In genomic region chr12:132489602-132490239, GRCh38 we compare ENCODE assay signal across 8 cellular contexts. TPM values are rescaled to one million over a fixed set of nuclear protein-coding genes. Genes with fewer than 3 reads are reported as not detected.
DNase-seq lines count a peak whose midpoint lies in the region; ATAC-seq and TF ChIP-seq lines count a peak whose summit lies in the region.

FBRSL1 (plus strand) TSS chr12:132490151.

- peaks cover 38% of the 10 kb centered on the region for H3K4me1 Mint-ChIP-seq in T-helper 2 cell treated with Interferon-gamma antibody and Interleukin-4, amounts not matched to agents 5 μg/mL and 100 μg/mL, for 36 hours (ENCODE audit: low read depth)

- intact Hi-C loops in right cardiac atrium (cut with DNase I): loop anchor here in 1 of 4 donors (10.0 kb wide), 1 partner anchor 105 kb away; no protein-coding TSS in a partner anchor

- WGBS in right cardiac atrium: under 1% methylated on average over 80 of the region's 90 CpGs
- 2% methylated on average over 89 of the region's 90 CpGs for whole genome bisulfite sequencing in urinary bladder

- no peaks in the 10 kb centered on the region for H3K9me3 ChIP-seq in right cardiac atrium (ENCODE audit: control insufficient read depth, low read length)

- H3K27ac Mint-ChIP-seq in T-helper 2 cell treated with Interferon-gamma antibody and Interleukin-4, amounts not matched to agents 5 μg/mL and 100 μg/mL, for 36 hours: peak within 1 kb of the TSS; percentile 97

- H3K27ac ChIP-seq in angular gyrus (ENCODE audit: low read depth, low read length) (peak within 1 kb of the TSS; percentile 73), right cardiac atrium (ENCODE audit: low read length) (peak within 1 kb of the TSS; percentile 54), urinary bladder (ENCODE audit: low read depth) (peak within 1 kb of the TSS; percentile 72)

- no peaks in the 10 kb centered on the region for H3K9me3 Mint-ChIP-seq in T-helper 2 cell treated with Interferon-gamma antibody and Interleukin-4, amounts not matched to agents 5 μg/mL and 100 μg/mL, for 36 hours

- peaks cover 10% of the 10 kb centered on the region for H3K36me3 Mint-ChIP-seq in T-helper 2 cell treated with Interferon-gamma antibody and Interleukin-4, amounts not matched to agents 5 μg/mL and 100 μg/mL, for 36 hours (ENCODE audit: low read depth)

- no peaks in the 10 kb centered on the region for H3K36me3 ChIP-seq in urinary bladder (ENCODE audit: insufficient read depth)

- no peaks in the 10 kb centered on the region for H3K27me3 Mint-ChIP-seq in T-helper 2 cell treated with Interferon-gamma antibody and Interleukin-4, amounts not matched to agents 5 μg/mL and 100 μg/mL, for 36 hours (ENCODE audit: low read depth)

- no peaks in the 10 kb centered on the region for H3K27me3 ChIP-seq in right cardiac atrium (ENCODE audit: control insufficient read depth, insufficient read depth)

- peak within 1 kb of the TSS; percentile 89 for H3K4me3 Mint-ChIP-seq in T-helper 2 cell treated with Interferon-gamma antibody and Interleukin-4, amounts not matched to agents 5 μg/mL and 100 μg/mL, for 36 hours

- H3K4me1 ChIP-seq in right cardiac atrium (ENCODE audit: control insufficient read depth, insufficient read depth, low read length) (peaks cover 10% of the 10 kb centered on the region), urinary bladder (ENCODE audit: insufficient read depth) (peaks cover 3% of the 10 kb centered on the region)

- H3K4me3 ChIP-seq in right cardiac atrium (ENCODE audit: low read length) (peak within 1 kb of the TSS; percentile 92), urinary bladder (ENCODE audit: low read depth, low read length) (peak within 1 kb of the TSS; percentile 88)

- in situ Hi-C loops in GM13976 (cut with MboI; ENCODE audit: low sequenced_read_pairs, unreplicated experiment): no loop called here

- TF ChIP-seq CTCF in GM13976 (IDR thresholded peaks at IDR 0.05; ENCODE audit: borderline replicate concordance, control extremely low read depth, extremely low read depth, insufficient read depth, missing control alignments): no peak

- ATAC-seq in HG02884 (IDR thresholded peaks at IDR 0.05; ENCODE audit: unreplicated experiment) (peak; percentile 53), right cardiac atrium (peak; percentile 80 to 87)

- DNase-seq in GM13976 (ENCODE audit: low spot score) (peak; percentile 100), NCI-H1694 treated with DMSO at 0.1 percent for 48 hours (lab: John Stamatoyannopoulos, UW) (peak; percentile 72), right cardiac atrium (peak; percentile 93 to 97 (median 96)), pulmonary artery endothelial cell (ENCODE audit: low read depth, low spot score) (peak; percentile 48)
- DNase-seq in T-helper 2 cell treated with Interferon-gamma antibody and Interleukin-4, amounts not matched to agents 5 μg/mL and 100 μg/mL, for 36 hours (ENCODE audit: low spot score): peak; percentile 81

RNA-seq across cellular contexts. Expression of gene FBRSL1, which starts in this region (rescaled TPM):
- total RNA-seq in right cardiac atrium (10 to 100 TPM; 50.4 to 65.0 (median 54.7) TPM), pulmonary artery endothelial cell (4.4 and 5.9 TPM in 2 replicates), urinary bladder (4.0 TPM)
- polyA plus RNA-seq in right cardiac atrium (36.4 TPM), urinary bladder (46.1 TPM)

Comparison
In these comparisons a context has a peak if more than half of its experiments do, and no peak if none do; other contexts are left out.
1. Peak in every context shown above with its lines: DNase-seq, ATAC-seq, H3K4me3 ChIP-seq and H3K27ac ChIP-seq.
2. DNase-seq: peak in every context shown above with its lines; median percentile 100 in GM13976; 96 in right cardiac atrium; 81 in T-helper 2 cell treated with Interferon-gamma antibody and Interleukin-4, amounts not matched to agents 5 μg/mL and 100 μg/mL, for 36 hours; 72 in NCI-H1694 treated with DMSO at 0.1 percent for 48 hours; 48 in pulmonary artery endothelial cell.